ENCODE assay signal across 1 cellular context in the genomic region with DNA sequence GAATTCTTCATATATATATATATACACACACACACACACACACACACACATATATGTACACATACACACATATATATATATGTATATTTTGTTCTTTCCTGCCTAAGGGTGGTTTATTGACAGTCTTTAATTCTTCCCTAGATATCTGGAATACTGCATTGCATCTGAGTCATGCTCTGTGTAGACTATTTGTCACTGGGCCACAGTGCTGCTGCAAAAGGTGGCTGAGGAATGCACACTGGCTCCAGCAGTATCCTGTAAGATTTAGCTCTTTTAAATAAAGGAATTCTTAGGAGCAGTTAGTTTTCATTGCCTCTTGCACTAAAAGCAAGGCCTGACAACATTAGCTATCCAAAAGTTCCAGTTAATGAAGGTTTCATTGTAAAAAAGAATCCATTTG.
TF ChIP-seq lines count a peak whose summit lies in the region.

No MANE protein-coding gene starts in this region.

TF ChIP-seq in WTC11, 78 proteins besides CTCF, POLR2A, EP300 and RAD21 (continued from another document):
- TF ChIP-seq, protein P1, sequence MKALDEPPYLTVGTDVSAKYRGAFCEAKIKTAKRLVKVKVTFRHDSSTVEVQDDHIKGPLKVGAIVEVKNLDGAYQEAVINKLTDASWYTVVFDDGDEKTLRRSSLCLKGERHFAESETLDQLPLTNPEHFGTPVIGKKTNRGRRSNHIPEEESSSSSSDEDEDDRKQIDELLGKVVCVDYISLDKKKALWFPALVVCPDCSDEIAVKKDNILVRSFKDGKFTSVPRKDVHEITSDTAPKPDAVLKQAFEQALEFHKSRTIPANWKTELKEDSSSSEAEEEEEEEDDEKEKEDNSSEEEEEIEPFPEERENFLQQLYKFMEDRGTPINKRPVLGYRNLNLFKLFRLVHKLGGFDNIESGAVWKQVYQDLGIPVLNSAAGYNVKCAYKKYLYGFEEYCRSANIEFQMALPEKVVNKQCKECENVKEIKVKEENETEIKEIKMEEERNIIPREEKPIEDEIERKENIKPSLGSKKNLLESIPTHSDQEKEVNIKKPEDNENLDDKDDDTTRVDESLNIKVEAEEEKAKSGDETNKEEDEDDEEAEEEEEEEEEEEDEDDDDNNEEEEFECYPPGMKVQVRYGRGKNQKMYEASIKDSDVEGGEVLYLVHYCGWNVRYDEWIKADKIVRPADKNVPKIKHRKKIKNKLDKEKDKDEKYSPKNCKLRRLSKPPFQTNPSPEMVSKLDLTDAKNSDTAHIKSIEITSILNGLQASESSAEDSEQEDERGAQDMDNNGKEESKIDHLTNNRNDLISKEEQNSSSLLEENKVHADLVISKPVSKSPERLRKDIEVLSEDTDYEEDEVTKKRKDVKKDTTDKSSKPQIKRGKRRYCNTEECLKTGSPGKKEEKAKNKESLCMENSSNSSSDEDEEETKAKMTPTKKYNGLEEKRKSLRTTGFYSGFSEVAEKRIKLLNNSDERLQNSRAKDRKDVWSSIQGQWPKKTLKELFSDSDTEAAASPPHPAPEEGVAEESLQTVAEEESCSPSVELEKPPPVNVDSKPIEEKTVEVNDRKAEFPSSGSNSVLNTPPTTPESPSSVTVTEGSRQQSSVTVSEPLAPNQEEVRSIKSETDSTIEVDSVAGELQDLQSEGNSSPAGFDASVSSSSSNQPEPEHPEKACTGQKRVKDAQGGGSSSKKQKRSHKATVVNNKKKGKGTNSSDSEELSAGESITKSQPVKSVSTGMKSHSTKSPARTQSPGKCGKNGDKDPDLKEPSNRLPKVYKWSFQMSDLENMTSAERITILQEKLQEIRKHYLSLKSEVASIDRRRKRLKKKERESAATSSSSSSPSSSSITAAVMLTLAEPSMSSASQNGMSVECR (CRISPR knock-in tag; IDR thresholded peaks at IDR 0.05; ENCODE audit: borderline replicate concordance) = no peak
- TF ChIP-seq, protein P2, sequence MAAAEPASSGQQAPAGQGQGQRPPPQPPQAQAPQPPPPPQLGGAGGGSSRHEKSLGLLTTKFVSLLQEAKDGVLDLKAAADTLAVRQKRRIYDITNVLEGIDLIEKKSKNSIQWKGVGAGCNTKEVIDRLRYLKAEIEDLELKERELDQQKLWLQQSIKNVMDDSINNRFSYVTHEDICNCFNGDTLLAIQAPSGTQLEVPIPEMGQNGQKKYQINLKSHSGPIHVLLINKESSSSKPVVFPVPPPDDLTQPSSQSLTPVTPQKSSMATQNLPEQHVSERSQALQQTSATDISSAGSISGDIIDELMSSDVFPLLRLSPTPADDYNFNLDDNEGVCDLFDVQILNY (CRISPR knock-in tag; IDR thresholded peaks at IDR 0.05) = no peak
- no peak for TF ChIP-seq ZBTB21 (CRISPR knock-in tag; IDR thresholded peaks at IDR 0.05; ENCODE audit: borderline replicate concordance)
- TF ChIP-seq PRDM15 (CRISPR knock-in tag; IDR thresholded peaks at IDR 0.05) = no peak
- TF ChIP-seq, protein P3, sequence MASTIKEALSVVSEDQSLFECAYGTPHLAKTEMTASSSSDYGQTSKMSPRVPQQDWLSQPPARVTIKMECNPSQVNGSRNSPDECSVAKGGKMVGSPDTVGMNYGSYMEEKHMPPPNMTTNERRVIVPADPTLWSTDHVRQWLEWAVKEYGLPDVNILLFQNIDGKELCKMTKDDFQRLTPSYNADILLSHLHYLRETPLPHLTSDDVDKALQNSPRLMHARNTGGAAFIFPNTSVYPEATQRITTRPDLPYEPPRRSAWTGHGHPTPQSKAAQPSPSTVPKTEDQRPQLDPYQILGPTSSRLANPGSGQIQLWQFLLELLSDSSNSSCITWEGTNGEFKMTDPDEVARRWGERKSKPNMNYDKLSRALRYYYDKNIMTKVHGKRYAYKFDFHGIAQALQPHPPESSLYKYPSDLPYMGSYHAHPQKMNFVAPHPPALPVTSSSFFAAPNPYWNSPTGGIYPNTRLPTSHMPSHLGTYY (CRISPR knock-in tag; IDR thresholded peaks at IDR 0.05) = no peak
- TF ChIP-seq NR2C2 (CRISPR knock-in tag; IDR thresholded peaks at IDR 0.05) = no peak
- no peak for TF ChIP-seq IRF2 (CRISPR knock-in tag; IDR thresholded peaks at IDR 0.05; ENCODE audit: borderline replicate concordance, low read depth)
- TF ChIP-seq ZNF396 (CRISPR knock-in tag; IDR thresholded peaks at IDR 0.05; ENCODE audit: borderline replicate concordance) = no peak
- no peak for TF ChIP-seq ESRRA (CRISPR knock-in tag; IDR thresholded peaks at IDR 0.05; ENCODE audit: borderline replicate concordance)
